Comparison of ENCODE assay signal across 26 cellular contexts in genomic region chr1:50508040-50508586, GRCh38.
"Had no signal": no experiment of that assay in that cellular context is flagged by ENCODE, and none has a peak within 500 bp of the region (broad histone marks: within the 10 kb centered on the region; RNA-seq: fewer than 3 reads in every experiment).

No MANE protein-coding gene starts in this region.

- H3K4me1 ChIP-seq: breast epithelium, colonic mucosa, esophagus squamous epithelium, gastrocnemius medialis, left ventricle myocardium inferior, neural progenitor cell, right lobe of liver, stomach, suprapubic skin, tibial nerve had no signal

- ATAC-seq: activated T-cell treated with anti-CD3 and anti-CD28 coated beads, Interleukin-2, amount 50 U/mL, for 4 hours; gastrocnemius medialis; naive thymus-derived CD8-positive, alpha-beta T cell; right lobe of liver; stimulated activated effector memory CD8-positive, alpha-beta T cell treated with anti-CD3 and anti-CD28 coated beads, Interleukin-12 subunit alpha, Interleukin-12 subunit beta, amount 100 ng/mL, for 72 hours had no signal

- DNase-seq: activated CD4-positive, alpha-beta T cell treated with anti-CD3 and anti-CD28 coated beads for 4 hours; activated CD4-positive, alpha-beta T cell treated with anti-CD3 and anti-CD28 coated beads, Interleukin-2, amount 50 U/mL, for 48 hours; activated CD4-positive, CD25-positive, alpha-beta regulatory T cell; activated CD8-positive, alpha-beta memory T cell treated with anti-CD3 and anti-CD28 coated beads, Interleukin-2, amount 50 U/mL, for 48 hours; activated naive CD4-positive, alpha-beta T cell treated with anti-CD3 and anti-CD28 coated beads for 36 hours; activated naive CD8-positive, alpha-beta T cell treated with anti-CD3 and anti-CD28 coated beads, Interleukin-2, amount 10 ng/mL, durations not matched to agents 7 days and 5 days; activated T-cell treated with anti-CD3 and anti-CD28 coated beads, Interleukin-2, amount 50 U/mL, for 4 hours; amniotic stem cell; colonic mucosa; esophagus squamous epithelium; gastrocnemius medialis; hippocampal formation; kidney glomerular epithelial cell; left ventricle myocardium inferior; naive thymus-derived CD8-positive, alpha-beta T cell; posterior cingulate gyrus; right lobe of liver; stimulated activated CD4-positive, alpha-beta T cell treated with anti-CD3 and anti-CD28 coated beads, Interleukin-1b, Interleukin-23, amount 100 ng/mL, for 48 hours; stomach had no signal

- H3K27me3 Mint-ChIP-seq: activated naive CD8-positive, alpha-beta T cell treated with anti-CD3 and anti-CD28 coated beads, Interleukin-2, amount 10 ng/mL, durations not matched to agents 7 days and 5 days; naive thymus-derived CD8-positive, alpha-beta T cell had no signal

- H3K4me3 Mint-ChIP-seq: activated naive CD4-positive, alpha-beta T cell treated with anti-CD3 and anti-CD28 coated beads for 36 hours; activated naive CD8-positive, alpha-beta T cell treated with anti-CD3 and anti-CD28 coated beads, Interleukin-2, amount 10 ng/mL, durations not matched to agents 7 days and 5 days; activated T-cell treated with anti-CD3 and anti-CD28 coated beads, Interleukin-2, amount 50 U/mL, for 4 hours; naive thymus-derived CD8-positive, alpha-beta T cell; neural progenitor cell; stimulated activated effector memory CD8-positive, alpha-beta T cell treated with anti-CD3 and anti-CD28 coated beads, Interleukin-12 subunit alpha, Interleukin-12 subunit beta, amount 100 ng/mL, for 72 hours had no signal

- H3K27me3 ChIP-seq: breast epithelium, colonic mucosa, esophagus squamous epithelium, gastrocnemius medialis, neural progenitor cell, right lobe of liver, stomach, suprapubic skin, tibial nerve had no signal

- H3K4me1 Mint-ChIP-seq: activated naive CD8-positive, alpha-beta T cell treated with anti-CD3 and anti-CD28 coated beads, Interleukin-2, amount 10 ng/mL, durations not matched to agents 7 days and 5 days; neural progenitor cell; stimulated activated effector memory CD8-positive, alpha-beta T cell treated with anti-CD3 and anti-CD28 coated beads, Interleukin-12 subunit alpha, Interleukin-12 subunit beta, amount 100 ng/mL, for 72 hours had no signal

- H3K4me3 ChIP-seq: breast epithelium, colonic mucosa, esophagus squamous epithelium, gastrocnemius medialis, left ventricle myocardium inferior, neural progenitor cell, right lobe of liver, skin epidermis, stomach, suprapubic skin, tibial nerve had no signal

- H3K27ac ChIP-seq: breast epithelium, colonic mucosa, esophagus squamous epithelium, gastrocnemius medialis, left ventricle myocardium inferior, neural progenitor cell, right lobe of liver, skin epidermis, stomach, suprapubic skin, tibial nerve had no signal

- H3K36me3 Mint-ChIP-seq: stimulated activated effector memory CD8-positive, alpha-beta T cell treated with anti-CD3 and anti-CD28 coated beads, Interleukin-12 subunit alpha, Interleukin-12 subunit beta, amount 100 ng/mL, for 72 hours had no signal

- H3K9me3 ChIP-seq: colonic mucosa, gastrocnemius medialis, right lobe of liver had no signal

- H3K27ac Mint-ChIP-seq: activated naive CD4-positive, alpha-beta T cell treated with anti-CD3 and anti-CD28 coated beads for 36 hours; activated naive CD8-positive, alpha-beta T cell treated with anti-CD3 and anti-CD28 coated beads, Interleukin-2, amount 10 ng/mL, durations not matched to agents 7 days and 5 days; activated T-helper 2 cell treated with anti-CD3 and anti-CD28 coated beads, Interferon-gamma antibody, Interleukin-2, Interleukin-4, amounts not matched to agents 10 μg/mL and 5 μg/mL and 100 μg/mL, durations not matched to agents 14 hours and 24 hours and 36 hours; naive thymus-derived CD8-positive, alpha-beta T cell; neural progenitor cell; stimulated activated effector memory CD8-positive, alpha-beta T cell treated with anti-CD3 and anti-CD28 coated beads, Interleukin-12 subunit alpha, Interleukin-12 subunit beta, amount 100 ng/mL, for 72 hours had no signal

- H3K36me3 ChIP-seq: breast epithelium, colonic mucosa, gastrocnemius medialis, right lobe of liver had no signal
